In genomic region chr11:17986711-17987220, GRCh38 we compare ENCODE assay signal across 15 cellular contexts. TPM values are rescaled to one million over a fixed set of nuclear protein-coding genes. Genes with fewer than 3 reads are reported as not detected.
DNase-seq lines count a peak whose midpoint lies in the region; ATAC-seq and TF ChIP-seq lines count a peak whose summit lies in the region.
"Had no signal": no experiment of that assay in that cellular context is flagged by ENCODE, and none has a peak within 500 bp of the region (broad histone marks: within the 10 kb centered on the region; RNA-seq: fewer than 3 reads in every experiment).

No MANE protein-coding gene starts in this region.

- POLR2A ChIA-PET in AG04450 (lab: Yijun Ruan, JAX): no interaction called here

- H3K79me2 ChIP-seq in osteoblast (ENCODE audit: insufficient read depth, low read length): no peaks in the 10 kb centered on the region

- WGBS in adrenal gland, 4 donors: 86 to 96% (median 93%) methylated on average over 1 of the region's 1 CpG

- DNase-seq in AG04450 (ENCODE audit: low read depth, low spot score) (no peak), dorsolateral prefrontal cortex (no peak), osteoblast (ENCODE audit: insufficient read length, low spot score, missing footprints) (no peak), cerebellum (ENCODE audit: low spot score) (no peak), NCI-H2081 (lab: John Stamatoyannopoulos, UW) (no peak), adrenal gland (no peak)
- DNase-seq: activated CD8-positive, alpha-beta memory T cell treated with anti-CD3 and anti-CD28 coated beads, Interleukin-2, amount 50 U/mL, for 4 hours; activated naive CD8-positive, alpha-beta T cell treated with anti-CD3 and anti-CD28 coated beads for 36 hours; glutamatergic neuron; MV-4-11; naive thymus-derived CD4-positive, alpha-beta T cell had no signal

- no peak overlapping the region for H3K27ac ChIP-seq in AG04450 (ENCODE audit: low read depth, low read length)
- peak overlapping the region in 44 of 59 donors; percentile 2 to 84 (median 63) for H3K27ac ChIP-seq in dorsolateral prefrontal cortex
- H3K27ac ChIP-seq in osteoblast (ENCODE audit: low read depth, low read length): peak overlapping the region; percentile 21
- H3K27ac ChIP-seq in adrenal gland: no peak overlapping the region
- H3K27ac ChIP-seq: testis had no signal

- CTCF ChIA-PET in AG04450 (lab: Charles Lee): interaction anchor here (0.7 to 9.1 kb wide), 13 partner anchors 8 to 388 kb away, joined by 3 to 111 read pairs (median 8); partner anchors contain the start of gene SAAL1

- H2AFZ ChIP-seq in osteoblast (ENCODE audit: low read length): no peak overlapping the region

- H3K4me3 ChIP-seq in AG04450 (ENCODE audit: low read depth, low read length) (no peak overlapping the region), dorsolateral prefrontal cortex (no peak overlapping the region), osteoblast (ENCODE audit: insufficient read depth, low read length) (no peak overlapping the region), adrenal gland (no peak overlapping the region)
- H3K4me3 ChIP-seq: skin epidermis, testis had no signal

- H3K36me3 ChIP-seq in osteoblast (ENCODE audit: insufficient read depth, low read length): peaks cover 3% of the 10 kb centered on the region
- peaks cover 0 to 15% of the 10 kb centered on the region in 2 donors for H3K36me3 ChIP-seq in adrenal gland (replicated peaks in 1 of 2)

- ATAC-seq in GM19023 (IDR thresholded peaks at IDR 0.05; ENCODE audit: unreplicated experiment): no peak
- ATAC-seq: naive thymus-derived CD4-positive, alpha-beta T cell had no signal

- H4K20me1 ChIP-seq in osteoblast (ENCODE audit: insufficient read depth, low read length): no peaks in the 10 kb centered on the region

- H3K4me2 ChIP-seq in osteoblast (ENCODE audit: insufficient read depth, low read length): no peak overlapping the region

- TF ChIP-seq CTCF in AG04450 (IDR thresholded peaks at IDR 0.05; ENCODE audit: low read depth, low read length) (peak; percentile 21; the same call in 1 of the 2 replicates), LNCAP (IDR thresholded peaks at IDR 0.05) (peak; percentile 33; the same call in 1 of the 2 replicates), dorsolateral prefrontal cortex (IDR thresholded peaks at IDR 0.05 in 54 of 56, conservative IDR thresholded peaks at IDR 0.05 in 2 of 56; ENCODE audit: low read depth in 1 of 56, partially characterized antibody in 56 of 56) (no peak), osteoblast (IDR thresholded peaks at IDR 0.05; ENCODE audit: extremely low read depth, low read depth, low read length) (peak; percentile 33), adrenal gland (IDR thresholded peaks at IDR 0.05) (no peak)

- no peaks in the 10 kb centered on the region for H3K9me3 ChIP-seq in AG04450 (ENCODE audit: control insufficient read depth, insufficient read depth, low read length)
- H3K9me3 ChIP-seq in osteoblast (ENCODE audit: low read depth, low read length): no peaks in the 10 kb centered on the region
- no peaks in the 10 kb centered on the region for H3K9me3 ChIP-seq in adrenal gland (replicated peaks in 1 of 3)
- H3K9me3 ChIP-seq: testis had no signal

- H3K27me3 ChIP-seq in AG04450 (ENCODE audit: control insufficient read depth, insufficient read depth, low read length): no peaks in the 10 kb centered on the region
- no peaks in the 10 kb centered on the region for H3K27me3 ChIP-seq in dorsolateral prefrontal cortex
- no peaks in the 10 kb centered on the region for H3K27me3 ChIP-seq in osteoblast (ENCODE audit: insufficient read depth, low read length)
- H3K27me3 ChIP-seq in adrenal gland: no peaks in the 10 kb centered on the region
- H3K27me3 ChIP-seq: testis had no signal

- peaks cover 13% of the 10 kb centered on the region for H3K4me1 ChIP-seq in osteoblast (ENCODE audit: insufficient read depth, low read length)
- H3K4me1 ChIP-seq in adrenal gland (replicated peaks in 1 of 2): no peaks in the 10 kb centered on the region
- H3K4me1 ChIP-seq: testis had no signal

- intact Hi-C loops in dorsolateral prefrontal cortex (cut with DNase I): no loop called here
- intact Hi-C loops in adrenal gland (cut with DNase I): no loop called here

- no peak for TF ChIP-seq POLR2A in adrenal gland (IDR thresholded peaks at IDR 0.05)

RNA-seq across cellular contexts. Expression of gene SERGEF, which starts 26.1 kb away (rescaled TPM):
- polyA plus RNA-seq in AG04450 (2011; rRNA removed) (16.5 and 18.1 TPM in 2 replicates), adrenal gland (100 to 1,000 TPM in 2 of 3 donors, 10 to 100 TPM in 1; 21.7 to 216 (median 133) TPM)
- polyA minus RNA-seq in AG04450 (2011; rRNA and poly(A)+ RNA removed): 16.6 and 22.3 TPM in 2 replicates
- total RNA-seq in dorsolateral prefrontal cortex (100 to 1,000 TPM in 101 of 120 experiments, 10 to 100 TPM in 19; 58.0 to 174 (median 121) TPM), osteoblast (26.8 and 29.7 TPM in 2 replicates), cerebellum (23.5 TPM), adrenal gland (10 to 100 TPM; 31.2 to 46.4 (median 38.4) TPM)

RNA-seq across cellular contexts. Expression of gene TPH1, which starts 59.3 kb away (rescaled TPM):
- 0.04 and 0.06 TPM in 2 replicates for polyA plus RNA-seq in AG04450 (2011; rRNA removed)
- not detected in 2 replicates for polyA minus RNA-seq in AG04450 (2011; rRNA and poly(A)+ RNA removed)
- 1 to 10 TPM in 7 of 120 experiments, under 1 TPM in 96, not detected in 17; 0.07 to 2.3 (median 0.33) TPM for total RNA-seq in dorsolateral prefrontal cortex
- under 0.01 and 0.29 TPM in 2 replicates for total RNA-seq in osteoblast
- total RNA-seq in cerebellum: 0.82 TPM
- total RNA-seq in adrenal gland: under 1 TPM in 5 of 8 donors, not detected in 3; 0.11 to 0.35 (median 0.13) TPM
- under 1 TPM; 0.11 to 0.20 (median 0.16) TPM for polyA plus RNA-seq in adrenal gland

Comparison
In these comparisons a context has a peak if more than half of its experiments do, and no peak if none do; other contexts are left out.
1. H3K27ac ChIP-seq: peak in dorsolateral prefrontal cortex (44 of 59) and osteoblast (single experiment); none in AG04450 (single experiment) and adrenal gland (0 of 5).
2. CTCF ChIP-seq: peak in AG04450 (single experiment), LNCAP (single experiment) and osteoblast (single experiment); none in dorsolateral prefrontal cortex (0 of 56) and adrenal gland (0 of 6).